ENCODE assay signal across 29 cellular contexts in the genomic region with DNA sequence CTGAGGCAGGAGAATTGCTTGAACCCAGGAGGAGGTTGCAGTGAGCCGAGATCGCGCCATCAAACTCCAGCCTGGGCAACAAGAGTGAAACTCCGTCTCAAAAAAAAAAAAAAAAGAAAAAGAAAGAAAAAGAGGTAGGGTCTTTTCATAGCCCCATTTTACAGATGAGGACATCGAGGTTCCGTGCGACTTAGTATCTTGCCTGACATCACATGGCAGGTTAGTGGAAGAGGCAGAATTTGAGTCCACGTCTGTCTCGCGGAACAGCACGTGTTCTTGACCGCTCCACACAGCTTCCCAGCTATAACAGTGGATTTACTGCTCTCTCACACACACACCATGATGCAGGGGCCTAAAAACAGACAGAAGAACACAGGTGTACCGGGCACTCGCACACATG. TPM values are rescaled to one million over a fixed set of nuclear protein-coding genes. Genes with fewer than 3 reads are reported as not detected.
DNase-seq lines count a peak whose midpoint lies in the region; ATAC-seq, FAIRE-seq and TF ChIP-seq lines count a peak whose summit lies in the region.
"Had no signal": no experiment of that assay in that cellular context is flagged by ENCODE, and none has a peak within 500 bp of the region (broad histone marks: within the 10 kb centered on the region; RNA-seq: fewer than 3 reads in every experiment).

No MANE protein-coding gene starts in this region.

- CTCF ChIA-PET in HepG2 (lab: Yijun Ruan, JAX; ENCODE audit: low intra/inter-chr PET ratio, low total read pairs) = no interaction called here

- TF ChIP-seq CTCF in HepG2 (CRISPR knock-in tag; IDR thresholded peaks at IDR 0.05) (no peak), right lobe of liver (IDR thresholded peaks at IDR 0.05) (no peak), body of pancreas (IDR thresholded peaks at IDR 0.05) (no peak)

- no peak overlapping the region for H3K4me3 ChIP-seq in HepG2 (replicated peaks in 1 of 3; ENCODE audit: insufficient read depth in 1 of 3, low read depth in 2 of 3, low read length in 3 of 3)
- H3K4me3 ChIP-seq in right lobe of liver = no peak overlapping the region
- H3K4me3 ChIP-seq in body of pancreas = peak overlapping the region; percentile 2 to 37
- H3K4me3 ChIP-seq: A549, BLaER1, GM12878 had no signal

- ATAC-seq in HepG2 (no peak), right lobe of liver (no peak), T-helper 17 cell (no peak), body of pancreas (no peak)
- ATAC-seq: A549 had no signal

- intact Hi-C loops in HepG2 (cut with micrococcal nuclease; ENCODE audit: unreplicated experiment) = no loop called here
- intact Hi-C loops in right lobe of liver (cut with DNase I) = no loop called here
- intact Hi-C loops in body of pancreas (cut with DNase I) = no loop called here

- no peaks in the 10 kb centered on the region for H3K79me2 ChIP-seq in HepG2 (ENCODE audit: insufficient read depth, low read length)

- peaks cover 4% of the 10 kb centered on the region for H3K27me3 Mint-ChIP-seq in T-helper 17 cell
- H3K27me3 Mint-ChIP-seq: CD4-positive, CD25-positive, alpha-beta regulatory T cell had no signal

- H3K4me1 Mint-ChIP-seq in T-helper 17 cell = peaks cover 2% of the 10 kb centered on the region
- H3K4me1 Mint-ChIP-seq: CD4-positive, alpha-beta memory T cell; CD4-positive, CD25-positive, alpha-beta regulatory T cell had no signal

- H3K36me3 ChIP-seq in HepG2 (replicated peaks in 1 of 2; ENCODE audit: control insufficient read depth in 1 of 2, insufficient read depth in 2 of 2, low read length in 2 of 2) = no peaks in the 10 kb centered on the region
- no peaks in the 10 kb centered on the region for H3K36me3 ChIP-seq in right lobe of liver
- no peaks in the 10 kb centered on the region for H3K36me3 ChIP-seq in body of pancreas (replicated peaks in 1 of 2; ENCODE audit: insufficient read depth in 1 of 2, low read depth in 2 of 2)
- H3K36me3 ChIP-seq: BE2C, BLaER1 had no signal

- no peak for TF ChIP-seq POLR2A in HepG2 (IDR thresholded peaks at IDR 0.05; ENCODE audit: insufficient read depth in 1 of 2, low read depth in 2 of 2, low read length in 2 of 2)
- TF ChIP-seq POLR2A in right lobe of liver (IDR thresholded peaks at IDR 0.05) = no peak
- no peak for TF ChIP-seq POLR2A in body of pancreas (IDR thresholded peaks at IDR 0.05)

- 0 out of 2 replicates have a peak, but pooled peaks cover 3% of the 10 kb centered on the region for H4K20me1 ChIP-seq in HepG2 (ENCODE audit: insufficient read depth, low read length)
- H4K20me1 ChIP-seq: BLaER1 had no signal

- no peak for TF ChIP-seq EP300 in HepG2 (IDR thresholded peaks at IDR 0.05; ENCODE audit: low read depth in 2 of 2, low read length in 2 of 2)
- TF ChIP-seq EP300 in HepG2 (CRISPR knock-in tag; IDR thresholded peaks at IDR 0.05; ENCODE audit: borderline replicate concordance) = no peak

- H3K27ac ChIP-seq in HepG2 (ENCODE audit: extremely low read length, insufficient read depth, low read length) (no peak overlapping the region), right lobe of liver (no peak overlapping the region), body of pancreas (peak overlapping the region; percentile 83 to 96 (median 88))
- H3K27ac ChIP-seq: 22Rv1, A549, BLaER1 had no signal

- no peak for FAIRE-seq in HepG2 (lab: Jason Lieb, UNC)
- FAIRE-seq: A549, GM12878, GM12892, GM18507 had no signal

- no peaks in the 10 kb centered on the region for H3K36me3 Mint-ChIP-seq in T-helper 17 cell (ENCODE audit: low read depth)
- H3K36me3 Mint-ChIP-seq: CD14-positive monocyte; CD4-positive, alpha-beta memory T cell; CD4-positive, CD25-positive, alpha-beta regulatory T cell; CD8-positive, alpha-beta memory T cell had no signal

- H2AFZ ChIP-seq in HepG2 (ENCODE audit: low read length) = no peak overlapping the region

- H3K27me3 ChIP-seq in HepG2 (ENCODE audit: control insufficient read depth in 1 of 2, insufficient read depth in 2 of 2, low read length in 2 of 2) = peaks cover 0 to 11% of the 10 kb centered on the region in 2 experiments; a peak in 3 of 5 replicates
- H3K27me3 ChIP-seq in right lobe of liver = no peaks in the 10 kb centered on the region
- H3K27me3 ChIP-seq in body of pancreas = no peaks in the 10 kb centered on the region
- H3K27me3 ChIP-seq: BE2C, BLaER1 had no signal

- peak overlapping the region; percentile 92 for H3K27ac Mint-ChIP-seq in T-helper 17 cell
- H3K27ac Mint-ChIP-seq: CD4-positive, alpha-beta memory T cell; CD4-positive, CD25-positive, alpha-beta regulatory T cell had no signal

- peak overlapping the region; percentile 53 for H3K4me3 Mint-ChIP-seq in T-helper 17 cell
- H3K4me3 Mint-ChIP-seq: CD14-positive monocyte; CD4-positive, alpha-beta memory T cell; CD4-positive, CD25-positive, alpha-beta regulatory T cell; CD8-positive, alpha-beta memory T cell had no signal

- in situ Hi-C loops in HepG2 (cut with HindIII; ENCODE audit: extremely low pct_ligation_motif_present, low pct_unique_long_range_greater_than_20kb) = no loop called here

- no peak for DNase-seq in HepG2 (ENCODE audit: low spot score)
- DNase-seq in right lobe of liver = no peak
- no peak for DNase-seq in T-helper 17 cell
- no peak for DNase-seq in body of pancreas
- DNase-seq in AG08396 (ENCODE audit: low spot score) = no peak
- no peak for DNase-seq in HK-2 (ENCODE audit: unreplicated experiment)
- DNase-seq: BE2C; C1 segment of cervical spinal cord; CD4-positive, alpha-beta memory T cell; CD4-positive, CD25-positive, alpha-beta regulatory T cell; CD8-positive, alpha-beta memory T cell; COR-L47; DMS 273 treated with DMSO at 0.1 percent for 48 hours; DMS153; DMS53; DMS79; DND-41; EL; GDM1 had no signal

- no peak for TF ChIP-seq RAD21 in HepG2 (CRISPR knock-in tag; IDR thresholded peaks at IDR 0.05)

- H3K4me2 ChIP-seq in HepG2 (ENCODE audit: low read depth, low read length) = no peak overlapping the region
- H3K4me2 ChIP-seq: A549, BLaER1 had no signal

- no TSS peak for BruUV-seq in HepG2 (replicated peaks; lab: Mats Ljungman, UMichigan)

- no peak overlapping the region for H3K9ac ChIP-seq in HepG2 (ENCODE audit: insufficient read depth, low read depth, low read length)
- H3K9ac ChIP-seq: BLaER1 had no signal

- H3K9me3 ChIP-seq in HepG2 (ENCODE audit: low read length) (no peaks in the 10 kb centered on the region), right lobe of liver (no peaks in the 10 kb centered on the region), T-helper 17 cell (ENCODE audit: control insufficient read depth, low read length, poor library complexity, severe bottlenecking) (no peaks in the 10 kb centered on the region), body of pancreas (no peaks in the 10 kb centered on the region)
- H3K9me3 ChIP-seq: A549, BE2C, BLaER1 had no signal

- WGBS in HepG2 (ENCODE audit: low lambda C conversion rate) = 61% methylated on average over 14 of the region's 14 CpGs
- 92% methylated on average over 10 of the region's 14 CpGs for WGBS in right lobe of liver (ENCODE audit: insufficient coverage, low coverage, low lambda C conversion rate, missing lambda C conversion rate)
- WGBS in body of pancreas, 2 donors = 33 to 52% methylated on average over 14 of the region's 14 CpGs

- H3K4me1 ChIP-seq in HepG2 (ENCODE audit: insufficient read depth, low read length) (peaks cover 22% of the 10 kb centered on the region), right lobe of liver (no peaks in the 10 kb centered on the region), body of pancreas (peaks cover 62% of the 10 kb centered on the region)
- H3K4me1 ChIP-seq: A549, BE2C had no signal

- POLR2A ChIA-PET in HepG2 (lab: Yijun Ruan, JAX) = no interaction called here

RNA-seq across cellular contexts. Expression of gene CTRC, which starts 1.1 kb away (rescaled TPM):
- total RNA-seq in HepG2 (2016; rRNA removed; fragmentation: Illumina TruSeq; extraction: Trizol) = not detected in 2 replicates
- total RNA-seq in HepG2 (2016; cell fraction: cytosol; rRNA removed; fragmentation: Illumina TruSeq; extraction: Trizol; ENCODE audit: low read depth) = not detected in 2 replicates
- total RNA-seq in HepG2 (2016; cell fraction: insoluble cytoplasmic fraction; rRNA removed; fragmentation: Illumina TruSeq; extraction: Trizol) = not detected in 2 replicates
- total RNA-seq in HepG2 (2016; cell fraction: membrane; rRNA removed; fragmentation: Illumina TruSeq; extraction: Trizol) = not detected in 2 replicates
- total RNA-seq in HepG2 (2016; cell fraction: nucleus; rRNA removed; fragmentation: Illumina TruSeq; extraction: Trizol) = not detected in 2 replicates
- not detected in 2 replicates for polyA plus RNA-seq in HepG2 (2011; rRNA removed)
- not detected in 2 replicates for polyA plus RNA-seq in HepG2 (2011; cell fraction: cytosol; rRNA removed)
- not detected in 2 replicates for polyA plus RNA-seq in HepG2 (2011; cell fraction: nucleus; rRNA removed)
- polyA plus RNA-seq in HepG2 (2012) = not detected in 2 replicates
- not detected in 2 replicates for polyA plus RNA-seq in HepG2 (2016; cell fraction: cytosol; fragmentation: Illumina TruSeq; extraction: Trizol; ENCODE audit: low read depth)
- polyA plus RNA-seq in HepG2 (2016; cell fraction: insoluble cytoplasmic fraction; fragmentation: Illumina TruSeq; extraction: Trizol; ENCODE audit: low read depth) = not detected in 2 replicates
- polyA plus RNA-seq in HepG2 (2016; cell fraction: membrane; fragmentation: Illumina TruSeq; extraction: Trizol; ENCODE audit: low read depth) = not detected in 2 replicates
- polyA plus RNA-seq in HepG2 (2016; cell fraction: nucleus; fragmentation: Illumina TruSeq; extraction: Trizol; ENCODE audit: insufficient read depth, low read depth) = not detected in 2 replicates
- polyA minus RNA-seq in HepG2 (2011; rRNA and poly(A)+ RNA removed; ENCODE audit: low replicate concordance) = not detected in 2 replicates
- polyA minus RNA-seq in HepG2 (2011; cell fraction: cytosol; rRNA and poly(A)+ RNA removed) = not detected in 2 replicates
- polyA minus RNA-seq in HepG2 (2011; cell fraction: nucleus; rRNA and poly(A)+ RNA removed) = not detected in 2 replicates
- not detected for total RNA-seq in right lobe of liver
- total RNA-seq in T-helper 17 cell = 1 to 10 TPM; 2.7 to 2.9 TPM
- total RNA-seq in body of pancreas = over 10,000 TPM in 1 of 2 donors, 1,000 to 10,000 TPM in 1; 6,275 to 13,040 TPM
- total RNA-seq: A172; CD8-positive, alpha-beta memory T cell; Daoy; G401 had no signal
- polyA plus RNA-seq: CD14-positive monocyte; CD4-positive, alpha-beta memory T cell; CD4-positive, CD25-positive, alpha-beta regulatory T cell; CD8-positive, alpha-beta memory T cell had no signal

RNA-seq across cellular contexts. Expression of gene CELA2A, which starts 17.2 kb away (rescaled TPM):
- not detected in 2 replicates for total RNA-seq in HepG2 (2016; rRNA removed; fragmentation: Illumina TruSeq; extraction: Trizol)
- total RNA-seq in HepG2 (2016; cell fraction: cytosol; rRNA removed; fragmentation: Illumina TruSeq; extraction: Trizol; ENCODE audit: low read depth) = not detected in 2 replicates
- total RNA-seq in HepG2 (2016; cell fraction: insoluble cytoplasmic fraction; rRNA removed; fragmentation: Illumina TruSeq; extraction: Trizol) = not detected in 2 replicates
- not detected in 2 replicates for total RNA-seq in HepG2 (2016; cell fraction: membrane; rRNA removed; fragmentation: Illumina TruSeq; extraction: Trizol)
- not detected in 2 replicates for total RNA-seq in HepG2 (2016; cell fraction: nucleus; rRNA removed; fragmentation: Illumina TruSeq; extraction: Trizol)
- not detected in 2 replicates for polyA plus RNA-seq in HepG2 (2011; rRNA removed)
- polyA plus RNA-seq in HepG2 (2011; cell fraction: cytosol; rRNA removed) = not detected in 2 replicates
- polyA plus RNA-seq in HepG2 (2011; cell fraction: nucleus; rRNA removed) = not detected in 2 replicates
- not detected in 2 replicates for polyA plus RNA-seq in HepG2 (2012)
- not detected in 2 replicates for polyA plus RNA-seq in HepG2 (2016; cell fraction: cytosol; fragmentation: Illumina TruSeq; extraction: Trizol; ENCODE audit: low read depth)
- not detected in 2 replicates for polyA plus RNA-seq in HepG2 (2016; cell fraction: insoluble cytoplasmic fraction; fragmentation: Illumina TruSeq; extraction: Trizol; ENCODE audit: low read depth)
- not detected in 2 replicates for polyA plus RNA-seq in HepG2 (2016; cell fraction: membrane; fragmentation: Illumina TruSeq; extraction: Trizol; ENCODE audit: low read depth)
- polyA plus RNA-seq in HepG2 (2016; cell fraction: nucleus; fragmentation: Illumina TruSeq; extraction: Trizol; ENCODE audit: insufficient read depth, low read depth) = not detected in 2 replicates
- not detected in 2 replicates for polyA minus RNA-seq in HepG2 (2011; rRNA and poly(A)+ RNA removed; ENCODE audit: low replicate concordance)
- not detected in 2 replicates for polyA minus RNA-seq in HepG2 (2011; cell fraction: cytosol; rRNA and poly(A)+ RNA removed)
- polyA minus RNA-seq in HepG2 (2011; cell fraction: nucleus; rRNA and poly(A)+ RNA removed) = not detected in 2 replicates
- total RNA-seq in right lobe of liver = not detected
- total RNA-seq in T-helper 17 cell = not detected
- over 10,000 TPM in 1 of 2 donors, 1,000 to 10,000 TPM in 1; 4,384 to 21,046 TPM for total RNA-seq in body of pancreas
- total RNA-seq: A172; CD4-positive, alpha-beta memory T cell; CD4-positive, CD25-positive, alpha-beta regulatory T cell; CD8-positive, alpha-beta memory T cell; Daoy; G401 had no signal
- polyA plus RNA-seq: A549; CD14-positive monocyte; CD4-positive, alpha-beta memory T cell; CD4-positive, CD25-positive, alpha-beta regulatory T cell; CD8-positive, alpha-beta memory T cell; GM12878 had no signal

RNA-seq across cellular contexts. Expression of gene EFHD2, which starts 29.6 kb away (rescaled TPM):
- 9.9 and 12.7 TPM in 2 replicates for total RNA-seq in HepG2 (2016; rRNA removed; fragmentation: Illumina TruSeq; extraction: Trizol)
- total RNA-seq in HepG2 (2016; cell fraction: cytosol; rRNA removed; fragmentation: Illumina TruSeq; extraction: Trizol; ENCODE audit: low read depth) = 3.5 and 3.8 TPM in 2 replicates
- 10.0 and 12.8 TPM in 2 replicates for total RNA-seq in HepG2 (2016; cell fraction: insoluble cytoplasmic fraction; rRNA removed; fragmentation: Illumina TruSeq; extraction: Trizol)
- 10.3 and 10.6 TPM in 2 replicates for total RNA-seq in HepG2 (2016; cell fraction: membrane; rRNA removed; fragmentation: Illumina TruSeq; extraction: Trizol)
- 5.1 and 5.7 TPM in 2 replicates for total RNA-seq in HepG2 (2016; cell fraction: nucleus; rRNA removed; fragmentation: Illumina TruSeq; extraction: Trizol)
- polyA plus RNA-seq in HepG2 (2011; rRNA removed) = 9.4 and 10.9 TPM in 2 replicates
- 9.0 and 11.9 TPM in 2 replicates for polyA plus RNA-seq in HepG2 (2011; cell fraction: cytosol; rRNA removed)
- polyA plus RNA-seq in HepG2 (2011; cell fraction: nucleus; rRNA removed) = 16.4 and 20.1 TPM in 2 replicates
- polyA plus RNA-seq in HepG2 (2012) = 13.1 and 13.3 TPM in 2 replicates
- polyA plus RNA-seq in HepG2 (2016; cell fraction: cytosol; fragmentation: Illumina TruSeq; extraction: Trizol; ENCODE audit: low read depth) = 5.6 and 6.2 TPM in 2 replicates
- 16.6 and 21.1 TPM in 2 replicates for polyA plus RNA-seq in HepG2 (2016; cell fraction: insoluble cytoplasmic fraction; fragmentation: Illumina TruSeq; extraction: Trizol; ENCODE audit: low read depth)
- polyA plus RNA-seq in HepG2 (2016; cell fraction: membrane; fragmentation: Illumina TruSeq; extraction: Trizol; ENCODE audit: low read depth) = 11.7 and 12.3 TPM in 2 replicates
- polyA plus RNA-seq in HepG2 (2016; cell fraction: nucleus; fragmentation: Illumina TruSeq; extraction: Trizol; ENCODE audit: insufficient read depth, low read depth) = 13.8 and 16.7 TPM in 2 replicates
- 7.2 and 33.1 TPM in 2 replicates for polyA minus RNA-seq in HepG2 (2011; rRNA and poly(A)+ RNA removed; ENCODE audit: low replicate concordance)
- polyA minus RNA-seq in HepG2 (2011; cell fraction: cytosol; rRNA and poly(A)+ RNA removed) = 5.6 and 6.2 TPM in 2 replicates
- 2.6 and 3.4 TPM in 2 replicates for polyA minus RNA-seq in HepG2 (2011; cell fraction: nucleus; rRNA and poly(A)+ RNA removed)
- total RNA-seq in right lobe of liver = 10 to 100 TPM in 5 of 6 experiments, 1 to 10 TPM in 1; 9.9 to 19.4 (median 15.6) TPM
- 100 to 1,000 TPM; 135 to 197 TPM for total RNA-seq in T-helper 17 cell
- total RNA-seq in body of pancreas = 10 to 100 TPM; 56.7 to 78.6 TPM

RNA-seq across cellular contexts. Expression of gene CELA2B, which starts 36.6 kb away (rescaled TPM):
- total RNA-seq in HepG2 (2016; rRNA removed; fragmentation: Illumina TruSeq; extraction: Trizol) = not detected in 2 replicates
- not detected in 2 replicates for total RNA-seq in HepG2 (2016; cell fraction: cytosol; rRNA removed; fragmentation: Illumina TruSeq; extraction: Trizol; ENCODE audit: low read depth)
- not detected in 2 replicates for total RNA-seq in HepG2 (2016; cell fraction: insoluble cytoplasmic fraction; rRNA removed; fragmentation: Illumina TruSeq; extraction: Trizol)
- total RNA-seq in HepG2 (2016; cell fraction: membrane; rRNA removed; fragmentation: Illumina TruSeq; extraction: Trizol) = not detected in 2 replicates
- total RNA-seq in HepG2 (2016; cell fraction: nucleus; rRNA removed; fragmentation: Illumina TruSeq; extraction: Trizol) = not detected in 2 replicates
- polyA plus RNA-seq in HepG2 (2011; rRNA removed) = not detected in 2 replicates
- polyA plus RNA-seq in HepG2 (2011; cell fraction: cytosol; rRNA removed) = not detected in 2 replicates
- polyA plus RNA-seq in HepG2 (2011; cell fraction: nucleus; rRNA removed) = not detected in 2 replicates
- not detected in 2 replicates for polyA plus RNA-seq in HepG2 (2012)
- not detected in 2 replicates for polyA plus RNA-seq in HepG2 (2016; cell fraction: cytosol; fragmentation: Illumina TruSeq; extraction: Trizol; ENCODE audit: low read depth)
- polyA plus RNA-seq in HepG2 (2016; cell fraction: insoluble cytoplasmic fraction; fragmentation: Illumina TruSeq; extraction: Trizol; ENCODE audit: low read depth) = not detected in 2 replicates
- not detected in 2 replicates for polyA plus RNA-seq in HepG2 (2016; cell fraction: membrane; fragmentation: Illumina TruSeq; extraction: Trizol; ENCODE audit: low read depth)
- polyA plus RNA-seq in HepG2 (2016; cell fraction: nucleus; fragmentation: Illumina TruSeq; extraction: Trizol; ENCODE audit: insufficient read depth, low read depth) = not detected in 2 replicates
- polyA minus RNA-seq in HepG2 (2011; rRNA and poly(A)+ RNA removed; ENCODE audit: low replicate concordance) = not detected in 2 replicates
- polyA minus RNA-seq in HepG2 (2011; cell fraction: cytosol; rRNA and poly(A)+ RNA removed) = not detected in 2 replicates
- not detected in 2 replicates for polyA minus RNA-seq in HepG2 (2011; cell fraction: nucleus; rRNA and poly(A)+ RNA removed)
- total RNA-seq in right lobe of liver = not detected
- not detected for total RNA-seq in T-helper 17 cell
- total RNA-seq in body of pancreas = 1,000 to 10,000 TPM in 1 of 2 donors, 100 to 1,000 TPM in 1; 333 to 1,481 TPM
- total RNA-seq: A172; CD4-positive, alpha-beta memory T cell; CD4-positive, CD25-positive, alpha-beta regulatory T cell; CD8-positive, alpha-beta memory T cell; Daoy; G401; GM12878 had no signal
- polyA plus RNA-seq: A549; CD14-positive monocyte; CD4-positive, alpha-beta memory T cell; CD4-positive, CD25-positive, alpha-beta regulatory T cell; CD8-positive, alpha-beta memory T cell; GM12878 had no signal

Comparison
In these comparisons a context has a peak if more than half of its experiments do, and no peak if none do; other contexts are left out.
1. H3K27ac ChIP-seq: peak in body of pancreas (4 of 4); none in HepG2 (single experiment) and right lobe of liver (0 of 3).
2. H3K4me3 ChIP-seq: peak in body of pancreas (2 of 2); none in HepG2 (0 of 3) and right lobe of liver (0 of 3).
3. RNA of gene CTRC, which starts 1.1 kb away (total RNA-seq): 6,275 to 13,040 TPM in body of pancreas; 2.7 to 2.9 TPM in T-helper 17 cell, not detected in HepG2 and not detected in right lobe of liver; every median in the first group is over 1,000 times any median in the second.
4. RNA of gene CELA2A, which starts 17.2 kb away (total RNA-seq): 4,384 to 21,046 TPM in body of pancreas; not detected in HepG2, not detected in right lobe of liver and not detected in T-helper 17 cell; every median in the first group is over 1,000 times any median in the second.